Comparison of ENCODE assay signal across 8 cellular contexts in the genomic region with DNA sequence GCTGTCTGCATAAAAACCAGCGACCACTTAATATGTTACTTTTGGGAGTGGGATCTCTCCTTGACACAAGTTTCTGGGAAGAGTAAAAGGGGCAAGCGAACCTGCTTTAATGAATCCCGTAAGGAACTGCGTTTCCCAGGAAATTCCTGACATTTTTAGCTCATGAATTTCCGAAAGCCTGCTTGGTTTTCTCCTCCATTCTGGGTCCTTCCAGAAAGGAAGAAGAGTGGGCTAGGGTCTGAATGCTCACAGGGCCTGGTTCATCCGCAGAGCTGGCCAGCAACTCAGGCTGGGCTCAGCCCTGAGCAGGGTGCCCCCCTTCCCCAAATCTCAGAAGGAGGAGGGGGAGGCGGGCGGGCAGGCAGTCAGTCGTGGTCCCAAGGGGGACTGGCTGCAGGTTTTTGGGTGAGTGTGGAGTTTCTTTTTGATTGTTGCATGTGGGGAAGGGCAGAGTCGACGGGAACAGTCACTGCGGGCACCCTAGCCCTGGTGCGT. TPM values are rescaled to one million over a fixed set of nuclear protein-coding genes. Genes with fewer than 3 reads are reported as not detected.
DNase-seq lines count a peak whose midpoint lies in the region; ATAC-seq and TF ChIP-seq lines count a peak whose summit lies in the region.

No MANE protein-coding gene starts in this region.

- H3K4me3 Mint-ChIP-seq in natural killer cell, result peak overlapping the region; percentile 63

- ATAC-seq in natural killer cell (no peak), GM18909 (IDR thresholded peaks at IDR 0.05; ENCODE audit: poor library complexity, unreplicated experiment) (no peak)

- H3K27ac Mint-ChIP-seq in natural killer cell, result peak overlapping the region in 1 of 2 donors; percentile 96

- peaks cover 20 to 25% of the 10 kb centered on the region in 2 donors for H3K27me3 Mint-ChIP-seq in natural killer cell (ENCODE audit: low read depth in 2 of 2)

- peaks cover 88% of the 10 kb centered on the region for H3K27me3 ChIP-seq in HUES64 (ENCODE audit: insufficient read depth, low read length)

- H3K9me3 Mint-ChIP-seq in natural killer cell, result no peaks in the 10 kb centered on the region

- DNase-seq in AG20443 (ENCODE audit: low spot score) (peak; percentile 13), cerebellar cortex (ENCODE audit: low spot score) (peak; percentile 34), natural killer cell (no peak), activated gamma-delta T cell treated with Interleukin-2 at 50 U/mL for 16 hours (no peak), activated gamma-delta T cell (lab: John Stamatoyannopoulos, UW) (no peak), NCI-H446 treated with DMSO at 0.1 percent for 48 hours (lab: John Stamatoyannopoulos, UW) (no peak)

- WGBS in HUES64, result 3% methylated on average over 13 of the region's 13 CpGs

- peak overlapping the region; percentile 86 for H3K4me3 ChIP-seq in HUES64 (ENCODE audit: low read length)

- no peak overlapping the region for H3K9ac ChIP-seq in HUES64 (ENCODE audit: low read depth, low read length)

- no peaks in the 10 kb centered on the region for H3K36me3 Mint-ChIP-seq in natural killer cell

- intact Hi-C loops in natural killer cell (cut with micrococcal nuclease), result no loop called here

- peaks cover 36% of the 10 kb centered on the region for H3K4me1 ChIP-seq in HUES64 (ENCODE audit: insufficient read depth, low read length)

- no peak for TF ChIP-seq CTCF in natural killer cell (IDR thresholded peaks at IDR 0.05)

- peaks cover 44 to 60% of the 10 kb centered on the region in 2 donors for H3K4me1 Mint-ChIP-seq in natural killer cell

- H3K27ac ChIP-seq in HUES64 (ENCODE audit: low read depth, low read length), result no peak overlapping the region

- no peaks in the 10 kb centered on the region for H3K9me3 ChIP-seq in HUES64 (ENCODE audit: insufficient read depth, low read depth, low read length)

- no peaks in the 10 kb centered on the region for H3K36me3 ChIP-seq in HUES64 (ENCODE audit: insufficient read depth, low read length)

RNA-seq across cellular contexts. Expression of a gene that starts 1.2 kb away (rescaled TPM):
- polyA plus RNA-seq in HUES64 (2013, experiment 1 of 2), result 1.5 TPM
- 1.4 TPM for polyA plus RNA-seq in HUES64 (2013, experiment 2 of 2)
- total RNA-seq in natural killer cell, result 10 to 100 TPM in 1 of 3 donors, 1 to 10 TPM in 2; 8.1 to 12.0 (median 9.8) TPM

RNA-seq across cellular contexts. Expression of a gene that starts 13.0 kb away (rescaled TPM):
- polyA plus RNA-seq in HUES64 (2013, experiment 1 of 2), result 0.15 TPM
- 0.13 TPM for polyA plus RNA-seq in HUES64 (2013, experiment 2 of 2)
- 1 to 10 TPM; 2.2 to 4.0 (median 4.0) TPM for total RNA-seq in natural killer cell

Comparison
In these comparisons a context has a peak if more than half of its experiments do, and no peak if none do; other contexts are left out.
1. DNase-seq: peak in AG20443 (single experiment) and cerebellar cortex (single experiment); none in natural killer cell (single experiment), activated gamma-delta T cell treated with Interleukin-2 at 50 U/mL for 16 hours (single experiment), activated gamma-delta T cell (single experiment) and NCI-H446 treated with DMSO at 0.1 percent for 48 hours (single experiment).